ENCODE assay signal across 9 cellular contexts in the genomic region with DNA sequence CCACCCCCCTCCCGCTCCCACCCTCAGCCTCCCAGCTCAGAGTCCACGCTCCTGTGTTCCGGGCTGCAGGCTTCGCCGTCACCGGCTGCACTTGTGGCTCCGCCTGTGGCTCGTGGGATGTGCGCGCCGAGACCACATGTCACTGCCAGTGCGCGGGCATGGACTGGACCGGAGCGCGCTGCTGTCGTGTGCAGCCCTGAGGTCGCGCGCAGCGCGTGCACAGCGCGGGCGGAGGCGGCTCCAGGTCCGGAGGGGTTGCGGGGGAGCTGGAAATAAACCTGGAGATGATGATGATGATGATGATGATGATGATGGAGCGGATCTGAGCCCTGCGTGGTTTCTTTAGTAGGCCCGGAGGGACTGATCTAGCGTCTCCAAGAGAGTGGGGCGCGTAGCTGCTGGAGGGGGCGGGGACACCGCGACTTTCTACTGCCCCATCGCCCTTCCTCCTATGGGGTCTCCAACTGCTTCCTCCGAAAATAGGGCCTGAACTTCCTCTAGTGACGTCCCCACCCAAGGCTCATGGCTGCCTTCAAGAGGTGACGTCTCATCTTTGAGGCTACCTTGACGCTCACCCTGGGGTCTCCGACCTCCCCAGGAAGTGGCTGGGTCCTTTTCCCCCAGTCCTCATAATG. TPM values are rescaled to one million over a fixed set of nuclear protein-coding genes. Genes with fewer than 3 reads are reported as not detected.
A peak's percentile ranks its signal among the peaks of the same experiment; 100 is the strongest.
DNase-seq lines count a peak whose midpoint lies in the region; TF ChIP-seq lines count a peak whose summit lies in the region.
"Had no signal": no experiment of that assay in that cellular context is flagged by ENCODE, and none has a peak within 500 bp of the region (broad histone marks: within the 10 kb centered on the region; RNA-seq: fewer than 3 reads in every experiment).

No MANE protein-coding gene starts in this region.

- H3K36me3 ChIP-seq in ES-I3 (ENCODE audit: insufficient read depth, low read length) = no peaks in the 10 kb centered on the region
- no peaks in the 10 kb centered on the region for H3K36me3 ChIP-seq in breast epithelium

- intact Hi-C loops in breast epithelium (cut with DNase I; ENCODE audit: low total_unique reads) = loop anchor here (10.0 kb wide), 1 partner anchor 105 kb away; no protein-coding TSS in a partner anchor

- H3K4me3 ChIP-seq in NB4 (ENCODE audit: low read depth, low read length) (peak overlapping the region; percentile 77), breast epithelium (peak overlapping the region in 2 of 3 donors; percentile 11 to 52)

- TF ChIP-seq CTCF in NB4 (IDR thresholded peaks at IDR 0.05; ENCODE audit: low read depth, low read length) (no peak), breast epithelium (IDR thresholded peaks at IDR 0.05) (no peak)

- H3K27me3 ChIP-seq in breast epithelium = peaks cover 0 to 32% of the 10 kb centered on the region in 2 donors

- H3K27ac ChIP-seq in breast epithelium = no peak overlapping the region

- peak; percentile 33 for TF ChIP-seq POLR2A in NB4 (IDR thresholded peaks at IDR 0.05; ENCODE audit: extremely low read depth, insufficient read length)
- TF ChIP-seq POLR2A in breast epithelium (IDR thresholded peaks at IDR 0.05) = no peak

- H3K9ac ChIP-seq in ES-I3 (ENCODE audit: low read depth, low read length) = peak overlapping the region; percentile 54; the same call in 1 of the 2 replicates

- no peaks in the 10 kb centered on the region for H3K9me3 ChIP-seq in ES-I3 (ENCODE audit: control insufficient read depth, insufficient read depth, low read length)
- H3K9me3 ChIP-seq in breast epithelium = no peaks in the 10 kb centered on the region

- DNase-seq in NB4 (ENCODE audit: low read depth) = peak; percentile 89
- DNase-seq in breast epithelium (ENCODE audit: low spot score in 2 of 2) = no peak
- DNase-seq in nucleus accumbens (lab: John Stamatoyannopoulos, UW) = peak in 32 of 56 donors; percentile 2 to 74 (median 34)
- DNase-seq in NCI-H128 (lab: John Stamatoyannopoulos, UW; ENCODE audit: unreplicated experiment) = no peak
- DNase-seq in NAMALWA (ENCODE audit: low spot score) = no peak
- DNase-seq in AG08396 (ENCODE audit: low spot score) = no peak
- DNase-seq: aorta, kidney glomerular epithelial cell had no signal

- H3K4me1 ChIP-seq in ES-I3 (ENCODE audit: insufficient read depth, low read length) (no peaks in the 10 kb centered on the region), breast epithelium (no peaks in the 10 kb centered on the region)

RNA-seq across cellular contexts. Expression of gene RETN, which starts 1.4 kb away (rescaled TPM):
- total RNA-seq in breast epithelium = not detected
- total RNA-seq: aorta had no signal

RNA-seq across cellular contexts. Expression of gene MCEMP1, which starts 6.6 kb away (rescaled TPM):
- total RNA-seq in breast epithelium = 1 to 10 TPM in 2 of 3 donors, not detected in 1; 1.0 to 2.4 TPM

RNA-seq across cellular contexts. Expression of gene TRAPPC5, which starts 10.4 kb away (rescaled TPM):
- 10 to 100 TPM; 34.7 to 84.0 (median 62.6) TPM for total RNA-seq in breast epithelium

RNA-seq across cellular contexts. Expression of gene FCER2, which starts 31.7 kb away (rescaled TPM):
- under 1 TPM in 2 of 3 donors, not detected in 1; 0.29 to 0.48 TPM for total RNA-seq in breast epithelium

RNA-seq across cellular contexts. Expression of gene STXBP2, which starts 33.4 kb away (rescaled TPM):
- 10 to 100 TPM; 15.4 to 55.3 (median 37.0) TPM for total RNA-seq in breast epithelium

Comparison
In these comparisons a context has a peak if more than half of its experiments do, and no peak if none do; other contexts are left out.
1. DNase-seq: peak in NB4 (single experiment) and nucleus accumbens (32 of 56); none in breast epithelium (0 of 2), NCI-H128 (single experiment), NAMALWA (single experiment) and AG08396 (single experiment).